In the genomic region with DNA sequence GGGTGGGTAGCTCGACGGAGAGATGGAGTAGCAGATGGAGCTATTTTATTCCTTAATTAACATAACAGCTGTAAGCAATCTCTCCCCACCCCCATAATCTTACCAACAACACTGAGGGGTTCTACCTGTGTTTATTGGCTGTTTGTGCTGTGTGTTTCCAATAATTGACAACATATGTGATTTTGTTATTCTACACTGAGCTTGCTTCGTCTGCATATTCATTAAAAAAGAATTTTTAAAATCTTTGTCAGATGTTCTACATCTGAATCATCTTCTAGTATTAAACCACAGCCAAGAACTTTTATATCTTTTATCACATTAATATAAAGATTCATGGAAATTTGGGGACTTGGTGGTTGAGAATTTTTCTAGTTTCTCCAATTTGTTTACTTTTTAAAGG, we compare ENCODE assay signal across 28 cellular contexts.
A peak's percentile ranks its signal among the peaks of the same experiment; 100 is the strongest.
DNase-seq lines count a peak whose midpoint lies in the region; FAIRE-seq and TF ChIP-seq lines count a peak whose summit lies in the region.
"Had no signal": no experiment of that assay in that cellular context is flagged by ENCODE, and none has a peak within 500 bp of the region (broad histone marks: within the 10 kb centered on the region; RNA-seq: fewer than 3 reads in every experiment).

No MANE protein-coding gene starts in this region.

- H3K4me3 ChIP-seq in ACC112 (ENCODE audit: low read depth, low read length): peak overlapping the region; percentile 7; the same call in 1 of the 2 replicates
- H3K4me3 ChIP-seq in fibroblast of the aortic adventitia (ENCODE audit: low read depth, low read length): no peak overlapping the region
- no peak overlapping the region for H3K4me3 ChIP-seq in kidney (ENCODE audit: low read length in 2 of 2)
- no peak overlapping the region for H3K4me3 ChIP-seq in ovary
- H3K4me3 ChIP-seq: BLaER1, cardiac muscle cell, left ventricle myocardium inferior, stomach, tibial nerve had no signal

- H3K9me3 ChIP-seq in kidney (ENCODE audit: control insufficient read depth in 1 of 2, low read length in 2 of 2): no peaks in the 10 kb centered on the region
- no peaks in the 10 kb centered on the region for H3K9me3 ChIP-seq in ovary
- H3K9me3 ChIP-seq: BLaER1, left ventricle myocardium inferior, stomach, tibial nerve had no signal

- H3K4me1 ChIP-seq in ACC112 (ENCODE audit: control insufficient read depth, insufficient read depth, low read length, unreplicated experiment) (peaks cover 17% of the 10 kb centered on the region), kidney (ENCODE audit: control insufficient read depth in 1 of 2, insufficient read depth in 1 of 2, low read depth in 1 of 2, low read length in 2 of 2) (no peaks in the 10 kb centered on the region), ovary (ENCODE audit: insufficient read depth) (no peaks in the 10 kb centered on the region)
- H3K4me1 ChIP-seq: BLaER1, left ventricle myocardium inferior, stomach, tibial nerve had no signal

- no peak for TF ChIP-seq CTCF in fibroblast of the aortic adventitia (IDR thresholded peaks at IDR 0.05; ENCODE audit: insufficient read depth, low read length)
- no peak for TF ChIP-seq CTCF in kidney (IDR thresholded peaks at IDR 0.05; ENCODE audit: borderline replicate concordance, extremely low read depth, insufficient read depth)
- TF ChIP-seq CTCF in ovary (IDR thresholded peaks at IDR 0.05): no peak

- no peak for TF ChIP-seq EP300 in ovary (IDR thresholded peaks at IDR 0.05)

- H3K27ac ChIP-seq in ACC112 (ENCODE audit: low read depth, low read length): peak overlapping the region; percentile 39
- H3K27ac ChIP-seq in kidney (ENCODE audit: low read depth in 2 of 2, low read length in 2 of 2): no peak overlapping the region
- H3K27ac ChIP-seq in ovary: no peak overlapping the region
- H3K27ac ChIP-seq: BLaER1, cardiac muscle cell, left ventricle myocardium inferior, RWPE1, stomach, tibial nerve had no signal

- H3K36me3 ChIP-seq in ACC112 (ENCODE audit: insufficient read depth, low read length) (no peaks in the 10 kb centered on the region), kidney (ENCODE audit: control insufficient read depth in 1 of 2, insufficient read depth in 2 of 2, low read length in 2 of 2) (no peaks in the 10 kb centered on the region), ovary (no peaks in the 10 kb centered on the region)
- H3K36me3 ChIP-seq: BLaER1, cardiac muscle cell, left ventricle myocardium inferior, stomach had no signal

- TF ChIP-seq POLR2A in H54 (IDR thresholded peaks at IDR 0.05; ENCODE audit: low read depth, low read length): no peak
- no peak for TF ChIP-seq POLR2A in ovary (IDR thresholded peaks at IDR 0.05)

- no peak overlapping the region for H3K9ac ChIP-seq in kidney (ENCODE audit: low read length in 2 of 2)
- H3K9ac ChIP-seq: BLaER1 had no signal

- H3K27me3 ChIP-seq in ACC112 (ENCODE audit: insufficient read depth, low read length) (no peaks in the 10 kb centered on the region), ovary (no peaks in the 10 kb centered on the region)
- H3K27me3 ChIP-seq: BLaER1, cardiac muscle cell, stomach, tibial nerve had no signal

- H3K79me2 ChIP-seq in ACC112 (ENCODE audit: control insufficient read depth, insufficient read depth, low read length, unreplicated experiment): no peaks in the 10 kb centered on the region

- no peak for FAIRE-seq in H54 (lab: Jason Lieb, UNC)
- FAIRE-seq in kidney (lab: Jason Lieb, UNC): no peak
- FAIRE-seq: A204.1, GM18507 had no signal

- 66 to 77% (median 74%) methylated on average over 3 of the region's 3 CpGs for WGBS in ovary, 3 donors

- no peak overlapping the region for H2AFZ ChIP-seq in ACC112 (ENCODE audit: low read length, unreplicated experiment)

- peak; percentile 38 for DNase-seq in GM04503 (ENCODE audit: low read depth)
- peak; percentile 52 for DNase-seq in NCI-H69 (lab: John Stamatoyannopoulos, UW)
- peak; percentile 26 for DNase-seq in fibroblast of the aortic adventitia (ENCODE audit: low read depth)
- no peak for DNase-seq in H54 (ENCODE audit: insufficient read length, low spot score)
- DNase-seq in kidney: no peak
- DNase-seq in foreskin melanocyte: no peak
- DNase-seq in ovary: no peak
- DNase-seq: activated CD4-positive, alpha-beta memory T cell treated with anti-CD3 and anti-CD28 coated beads for 36 hours; activated CD8-positive, alpha-beta memory T cell treated with anti-CD3 and anti-CD28 coated beads, Interleukin-2, amount 50 U/mL, for 48 hours; cortex of kidney; effector memory CD8-positive, alpha-beta T cell; GDM1; left ventricle myocardium inferior; naive thymus-derived CD8-positive, alpha-beta T cell; NCI-H1105; NCI-H187 treated with DMSO at 0.1 percent for 48 hours; NCI-H774; occipital lobe; stimulated activated CD8-positive, alpha-beta memory T cell treated with anti-CD3 and anti-CD28 coated beads, Interleukin-4, amount 100 ng/mL, for 48 hours; stomach; T-helper 17 cell had no signal

- intact Hi-C loops in kidney (cut with DNase I): no loop called here
- intact Hi-C loops in ovary (cut with DNase I): no loop called here

Comparison
In these comparisons a context has a peak if more than half of its experiments do, and no peak if none do; other contexts are left out.
1. DNase-seq: peak in GM04503 (single experiment), NCI-H69 (single experiment) and fibroblast of the aortic adventitia (single experiment); none in H54 (single experiment), kidney (single experiment), foreskin melanocyte (single experiment) and ovary (0 of 5).